ENCODE assay signal across 7 cellular contexts in the genomic region with DNA sequence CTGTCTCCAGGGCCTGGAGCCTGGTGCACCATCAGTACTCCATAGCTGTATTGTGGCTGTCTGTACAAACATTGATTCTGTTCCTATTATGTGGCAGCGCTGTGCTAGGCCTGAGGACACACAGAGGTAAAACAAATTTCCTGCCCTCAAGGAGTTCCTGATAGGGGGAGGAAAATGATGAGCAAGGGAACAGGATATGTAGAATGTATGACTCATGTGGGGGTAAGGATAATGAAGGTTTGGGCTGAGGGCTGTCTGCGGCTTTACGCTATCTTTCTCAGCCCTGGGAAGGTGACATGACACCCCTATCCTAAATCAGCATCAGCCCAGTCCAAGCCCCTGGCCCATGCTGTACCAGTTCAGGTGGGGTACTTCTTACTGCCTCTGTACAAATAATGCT.
DNase-seq lines count a peak whose midpoint lies in the region; FAIRE-seq and TF ChIP-seq lines count a peak whose summit lies in the region.
"Not testable (repeated sequence)": the region's sequence is repeated elsewhere in the genome, so short reads cannot be mapped to it uniquely, and the experiment has no call there.

No MANE protein-coding gene starts in this region.

- H3K9me3 Mint-ChIP-seq in astrocyte (ENCODE audit: unreplicated experiment): not testable (repeated sequence)

- not testable (repeated sequence) for H3K9me1 ChIP-seq in keratinocyte (ENCODE audit: control insufficient read depth, extremely low read depth, insufficient read depth, low read length)

- not testable (repeated sequence) for H3K36me3 Mint-ChIP-seq in astrocyte (ENCODE audit: low read depth, unreplicated experiment)

- H3K4me2 ChIP-seq in astrocyte (ENCODE audit: low read length) (peak overlapping the region; percentile 83), keratinocyte (ENCODE audit: control insufficient read depth, extremely low read depth, insufficient read depth, low read depth, low read length) (peak overlapping the region; percentile 29)

- not testable (repeated sequence) for H3K4me3 Mint-ChIP-seq in astrocyte (ENCODE audit: unreplicated experiment)

- peak overlapping the region; percentile 97 for H3K27ac ChIP-seq in astrocyte (ENCODE audit: low read depth, low read length)
- peak overlapping the region; percentile 57 for H3K27ac ChIP-seq in keratinocyte (ENCODE audit: control insufficient read depth, insufficient read depth, low read length)
- H3K27ac ChIP-seq in sigmoid colon: not testable (repeated sequence)

- not testable (repeated sequence) for H3K36me3 ChIP-seq in astrocyte (ENCODE audit: insufficient read depth, low read length); keratinocyte (ENCODE audit: control insufficient read depth in 2 of 2, extremely low read depth in 1 of 2, insufficient read depth in 2 of 2, low read length in 2 of 2); sigmoid colon

- peak overlapping the region; percentile 92 for H3K27ac Mint-ChIP-seq in astrocyte (ENCODE audit: unreplicated experiment)

- peaks cover 23% of the 10 kb centered on the region for H3K4me1 Mint-ChIP-seq in astrocyte (ENCODE audit: low read depth, unreplicated experiment)

- H3K27me3 ChIP-seq in astrocyte (ENCODE audit: insufficient read depth, low read length); keratinocyte (ENCODE audit: control insufficient read depth, extremely low read depth, insufficient read depth, low read length); sigmoid colon: not testable (repeated sequence)

- peak overlapping the region; percentile 81 for H3K9ac ChIP-seq in astrocyte (ENCODE audit: low read length)
- not testable (repeated sequence) for H3K9ac ChIP-seq in keratinocyte (ENCODE audit: control insufficient read depth, extremely low read depth, insufficient read depth, low read length)

- H4K20me1 ChIP-seq in astrocyte (ENCODE audit: insufficient read depth, low read length); keratinocyte (ENCODE audit: control insufficient read depth, extremely low read depth, insufficient read depth, low read length): not testable (repeated sequence)

- peak; percentile 87 for FAIRE-seq in astrocyte (lab: Jason Lieb, UNC)
- FAIRE-seq in keratinocyte (lab: Jason Lieb, UNC): peak; percentile 99

- H3K4me1 ChIP-seq in astrocyte (ENCODE audit: insufficient read depth, low read length) (peaks cover 28% of the 10 kb centered on the region), keratinocyte (ENCODE audit: control insufficient read depth, extremely low read depth, insufficient read depth, low read length) (peaks cover 24% of the 10 kb centered on the region), sigmoid colon (peaks cover 0 to 12% (median 0%) of the 10 kb centered on the region in 4 donors)

- DNase-seq in DMS53 treated with DMSO at 0.1 percent for 48 hours (lab: John Stamatoyannopoulos, UW; ENCODE audit: unreplicated experiment) (peak; percentile 77), M059J (ENCODE audit: low read depth) (peak; percentile 87), RPMI7951 (ENCODE audit: low read depth) (peak; percentile 81), astrocyte (ENCODE audit: low read depth) (peak; percentile 64), fibroblast of mammary gland (ENCODE audit: low read depth) (peak; percentile 55), keratinocyte (ENCODE audit: low read depth, low spot score) (peak; percentile 48), sigmoid colon (peak; percentile 3)

- WGBS in sigmoid colon, 2 donors: 95 to 98% methylated on average over 3 of the region's 3 CpGs

- intact Hi-C loops in sigmoid colon (cut with DNase I): not testable (repeated sequence)

- H3K4me3 ChIP-seq in astrocyte (ENCODE audit: insufficient read depth, low read depth, low read length); fibroblast of mammary gland (ENCODE audit: control insufficient read depth, low read depth, low read length); keratinocyte (ENCODE audit: control insufficient read depth in 2 of 3, extremely low read depth in 1 of 3, insufficient read depth in 2 of 3, low read depth in 1 of 3, low read length in 3 of 3); sigmoid colon: not testable (repeated sequence)

- dilution Hi-C loops in keratinocyte (cut with MboI; ENCODE audit: extremely low pct_ligation_motif_present, low sequenced_read_pairs): not testable (repeated sequence)

- H3K27me3 Mint-ChIP-seq in astrocyte (ENCODE audit: low read depth, unreplicated experiment): not testable (repeated sequence)

- H3K9me3 ChIP-seq in astrocyte (ENCODE audit: insufficient read depth, low read depth, low read length); keratinocyte (ENCODE audit: control insufficient read depth, low read depth, low read length); sigmoid colon: not testable (repeated sequence)

- TF ChIP-seq POLR2A in sigmoid colon (IDR thresholded peaks at IDR 0.05): not testable (repeated sequence)

- peak overlapping the region; percentile 36 for H2AFZ ChIP-seq in astrocyte (ENCODE audit: low read depth, low read length)
- H2AFZ ChIP-seq in keratinocyte (ENCODE audit: control insufficient read depth, low read length): not testable (repeated sequence)

- not testable (repeated sequence) for H3K79me2 ChIP-seq in astrocyte (ENCODE audit: insufficient read depth, low read length); keratinocyte (ENCODE audit: control insufficient read depth, insufficient read depth, low read length)

- TF ChIP-seq CTCF in astrocyte (IDR thresholded peaks at IDR 0.05; ENCODE audit: insufficient read depth, low read depth, low read length); fibroblast of mammary gland (conservative IDR thresholded peaks at IDR 0.05; ENCODE audit: control insufficient read depth, insufficient read depth, low read depth, low read length); keratinocyte (optimal IDR thresholded peaks at IDR 0.05 in 1 of 3, IDR thresholded peaks at IDR 0.05 in 1 of 3, conservative IDR thresholded peaks at IDR 0.05 in 1 of 3; ENCODE audit: extremely low read depth in 1 of 3, insufficient read depth in 2 of 3, low read length in 3 of 3); sigmoid colon (IDR thresholded peaks at IDR 0.05): not testable (repeated sequence)

- not testable (repeated sequence) for TF ChIP-seq EP300 in sigmoid colon (IDR thresholded peaks at IDR 0.05)

Comparison
In these comparisons a context has a peak if more than half of its experiments do, and no peak if none do; other contexts are left out.
1. DNase-seq: peak in every context shown above with its lines; median percentile 87 in M059J; 81 in RPMI7951; 77 in DMS53 treated with DMSO at 0.1 percent for 48 hours; 64 in astrocyte; 55 in fibroblast of mammary gland; 48 in keratinocyte; 3 in sigmoid colon.